14 cellular contexts compared by ENCODE assay signal in genomic region chr12:12007713-12008231, GRCh38.
DNase-seq lines count a peak whose midpoint lies in the region; ATAC-seq and TF ChIP-seq lines count a peak whose summit lies in the region.
"Had no signal": no experiment of that assay in that cellular context is flagged by ENCODE, and none has a peak within 500 bp of the region (broad histone marks: within the 10 kb centered on the region; RNA-seq: fewer than 3 reads in every experiment).

No MANE protein-coding gene starts in this region.

- peak overlapping the region; percentile 95 for H3K27ac Mint-ChIP-seq in activated naive CD4-positive, alpha-beta T cell treated with anti-CD3 and anti-CD28 coated beads, Interleukin-2, amount 50 U/mL, for 24 hours
- H3K27ac Mint-ChIP-seq in activated CD4-positive, alpha-beta memory T cell treated with anti-CD3 and anti-CD28 coated beads for 36 hours = peak overlapping the region; percentile 95
- no peak overlapping the region for H3K27ac Mint-ChIP-seq in nephron progenitor cell

- no peak for DNase-seq in activated naive CD4-positive, alpha-beta T cell treated with anti-CD3 and anti-CD28 coated beads, Interleukin-2, amount 50 U/mL, for 16 hours
- DNase-seq in activated CD4-positive, alpha-beta memory T cell treated with anti-CD3 and anti-CD28 coated beads for 36 hours = no peak
- no peak for DNase-seq in effector memory CD4-positive, alpha-beta T cell
- DNase-seq in GDM1 (lab: John Stamatoyannopoulos, UW) (no peak), nephron progenitor cell (no peak)
- DNase-seq: ACHN, DMS 273 treated with DMSO at 0.1 percent for 48 hours, foreskin fibroblast, NCI-H2107, occipital lobe, testis had no signal

- peaks cover 2% of the 10 kb centered on the region for H3K27me3 Mint-ChIP-seq in activated naive CD4-positive, alpha-beta T cell treated with anti-CD3 and anti-CD28 coated beads, Interleukin-2, amount 50 U/mL, for 24 hours
- H3K27me3 Mint-ChIP-seq in activated CD4-positive, alpha-beta memory T cell treated with anti-CD3 and anti-CD28 coated beads for 36 hours = no peaks in the 10 kb centered on the region
- peaks cover 17% of the 10 kb centered on the region for H3K27me3 Mint-ChIP-seq in nephron progenitor cell (ENCODE audit: low read depth, poor library complexity)

- no peaks in the 10 kb centered on the region for H3K27me3 ChIP-seq in effector memory CD4-positive, alpha-beta T cell (replicated peaks; ENCODE audit: control insufficient read depth, insufficient read depth, low read length, poor library complexity, severe bottlenecking)
- H3K27me3 ChIP-seq in thymus (ENCODE audit: control insufficient read depth, insufficient read depth) = no peaks in the 10 kb centered on the region
- H3K27me3 ChIP-seq: testis had no signal

- intact Hi-C loops in activated CD4-positive, alpha-beta memory T cell treated with anti-CD3 and anti-CD28 coated beads for 36 hours (cut with micrococcal nuclease) = loop anchor here (1.0 to 10.0 kb wide), 10 partner anchors 10 to 1793 kb away; partner anchors contain the start of genes CDKN1B and GABARAPL1

- H3K4me3 Mint-ChIP-seq in activated naive CD4-positive, alpha-beta T cell treated with anti-CD3 and anti-CD28 coated beads, Interleukin-2, amount 50 U/mL, for 24 hours = peak overlapping the region; percentile 50
- peak overlapping the region; percentile 76 for H3K4me3 Mint-ChIP-seq in activated CD4-positive, alpha-beta memory T cell treated with anti-CD3 and anti-CD28 coated beads for 36 hours
- no peak overlapping the region for H3K4me3 Mint-ChIP-seq in nephron progenitor cell

- peaks cover 86% of the 10 kb centered on the region for H3K4me1 Mint-ChIP-seq in activated naive CD4-positive, alpha-beta T cell treated with anti-CD3 and anti-CD28 coated beads, Interleukin-2, amount 50 U/mL, for 24 hours
- H3K4me1 Mint-ChIP-seq in activated CD4-positive, alpha-beta memory T cell treated with anti-CD3 and anti-CD28 coated beads for 36 hours (ENCODE audit: low read depth) = peaks cover 83% of the 10 kb centered on the region
- peaks cover 65% of the 10 kb centered on the region for H3K4me1 Mint-ChIP-seq in nephron progenitor cell

- POLR2A ChIA-PET in activated CD4-positive, alpha-beta memory T cell treated with anti-CD3 and anti-CD28 coated beads for 36 hours (lab: Charles Lee) = interaction anchor here (0.7 to 5.4 kb wide), 11 partner anchors 25 to 358 kb away, joined by 3 to 95 read pairs (median 7); partner anchors contain the start of gene ETV6

- CTCF ChIA-PET in activated CD4-positive, alpha-beta memory T cell treated with anti-CD3 and anti-CD28 coated beads for 36 hours (lab: Charles Lee) = interaction anchor here (0.5 to 5.0 kb wide), 19 partner anchors 12 to 429 kb away, joined by 3 to 77 read pairs (median 4); partner anchors contain the start of gene ETV6

- no peaks in the 10 kb centered on the region for H3K36me3 ChIP-seq in effector memory CD4-positive, alpha-beta T cell (ENCODE audit: control insufficient read depth, insufficient read depth, low read length)
- H3K36me3 ChIP-seq in thymus (ENCODE audit: control insufficient read depth, insufficient read depth) = no peaks in the 10 kb centered on the region

- no peaks in the 10 kb centered on the region for H3K9me3 ChIP-seq in effector memory CD4-positive, alpha-beta T cell (ENCODE audit: control insufficient read depth, low read length)
- no peaks in the 10 kb centered on the region for H3K9me3 ChIP-seq in thymus (ENCODE audit: control insufficient read depth)
- H3K9me3 ChIP-seq: testis had no signal

- H3K4me1 ChIP-seq in effector memory CD4-positive, alpha-beta T cell (ENCODE audit: control insufficient read depth, insufficient read depth, low read length, poor library complexity, severe bottlenecking) = peaks cover 56% of the 10 kb centered on the region
- peaks cover 34% of the 10 kb centered on the region for H3K4me1 ChIP-seq in thymus (ENCODE audit: control insufficient read depth, insufficient read depth, low read length)

- no peak for TF ChIP-seq CTCF in nephron progenitor cell (IDR thresholded peaks at IDR 0.05)

- WGBS in thymus = 79% methylated on average over 9 of the region's 9 CpGs

- peak overlapping the region; percentile 82 for H3K27ac ChIP-seq in effector memory CD4-positive, alpha-beta T cell (ENCODE audit: insufficient read depth, low read length, poor library complexity, severe bottlenecking)
- H3K27ac ChIP-seq in thymus (ENCODE audit: low read depth) = peak overlapping the region; percentile 36
- H3K27ac ChIP-seq: testis had no signal

- ATAC-seq in HG02840 (IDR thresholded peaks at IDR 0.05; ENCODE audit: low FRiP score, unreplicated experiment) = no peak

- H3K36me3 Mint-ChIP-seq in activated naive CD4-positive, alpha-beta T cell treated with anti-CD3 and anti-CD28 coated beads, Interleukin-2, amount 50 U/mL, for 24 hours = peaks cover 7% of the 10 kb centered on the region
- H3K36me3 Mint-ChIP-seq in activated CD4-positive, alpha-beta memory T cell treated with anti-CD3 and anti-CD28 coated beads for 36 hours = peaks cover 2% of the 10 kb centered on the region
- H3K36me3 Mint-ChIP-seq in nephron progenitor cell (ENCODE audit: low read depth) = no peaks in the 10 kb centered on the region

- no peak overlapping the region for H3K4me3 ChIP-seq in effector memory CD4-positive, alpha-beta T cell (ENCODE audit: insufficient read depth, low read depth, low read length, poor library complexity, severe bottlenecking)
- no peak overlapping the region for H3K4me3 ChIP-seq in thymus (ENCODE audit: low read length)
- H3K4me3 ChIP-seq: testis had no signal

- H3K9me3 Mint-ChIP-seq in activated naive CD4-positive, alpha-beta T cell treated with anti-CD3 and anti-CD28 coated beads, Interleukin-2, amount 50 U/mL, for 24 hours = peaks cover 5% of the 10 kb centered on the region
- peaks cover 3% of the 10 kb centered on the region for H3K9me3 Mint-ChIP-seq in activated CD4-positive, alpha-beta memory T cell treated with anti-CD3 and anti-CD28 coated beads for 36 hours
- H3K9me3 Mint-ChIP-seq in nephron progenitor cell = peaks cover 15% of the 10 kb centered on the region
